ENCODE assay signal across 22 cellular contexts in genomic region chr11:68479390-68479789, GRCh38.
"Had no signal": no experiment of that assay in that cellular context is flagged by ENCODE, and none has a peak within 500 bp of the region (broad histone marks: within the 10 kb centered on the region; RNA-seq: fewer than 3 reads in every experiment).

No MANE protein-coding gene starts in this region.

- H3K9me3 ChIP-seq: sigmoid colon, testis, upper lobe of left lung had no signal

- H3K27ac ChIP-seq: epithelial cell of prostate, testis, upper lobe of left lung had no signal

- ATAC-seq: activated CD8-positive, alpha-beta memory T cell treated with anti-CD3 and anti-CD28 coated beads, Interleukin-2, amount 10 ng/mL, durations not matched to agents 7 days and 5 days; activated CD8-positive, alpha-beta T cell treated with anti-CD3 and anti-CD28 coated beads for 36 hours; heart left ventricle; left cardiac atrium; stimulated activated naive B cell treated with anti-CD40 and anti-IgM and Interleukin-4, amounts not matched to agents 10 μg/mL and 1 μg/mL and 100 μg/mL, for 72 hours had no signal

- DNase-seq: activated B cell treated with CpG ODN at 0.5 μM for 24 hours; activated CD4-positive, alpha-beta T cell treated with anti-CD3 and anti-CD28 coated beads for 48 hours; activated CD8-positive, alpha-beta memory T cell treated with anti-CD3 and anti-CD28 coated beads, Interleukin-2, amount 10 ng/mL, durations not matched to agents 7 days and 5 days; activated CD8-positive, alpha-beta T cell treated with anti-CD3 and anti-CD28 coated beads for 36 hours; activated gamma-delta T cell treated with Interleukin-2 at 50 U/mL for 16 hours; activated naive CD8-positive, alpha-beta T cell treated with anti-CD3 and anti-CD28 coated beads for 36 hours; amniotic stem cell; heart left ventricle; islet precursor cell; left cardiac atrium; occipital lobe; sigmoid colon; stimulated activated CD4-positive, alpha-beta T cell treated with anti-CD3 and anti-CD28 coated beads, Interleukin-15, amount 100 ng/mL, for 24 hours; stimulated activated CD8-positive, alpha-beta memory T cell treated with anti-CD3 and anti-CD28 coated beads, Interleukin-4, amount 100 ng/mL, for 48 hours; stimulated activated naive B cell treated with anti-CD40 and anti-IgM and Interleukin-4, amounts not matched to agents 10 μg/mL and 1 μg/mL and 100 μg/mL, for 72 hours; T-helper 1 cell; T1000; testis; upper lobe of left lung had no signal

- H3K9me3 Mint-ChIP-seq: activated B cell treated with CpG ODN at 0.5 μM for 24 hours had no signal

- H3K27ac Mint-ChIP-seq: activated B cell treated with CpG ODN at 0.5 μM for 24 hours; activated CD8-positive, alpha-beta memory T cell treated with anti-CD3 and anti-CD28 coated beads, Interleukin-2, amount 10 ng/mL, durations not matched to agents 7 days and 5 days; activated CD8-positive, alpha-beta T cell treated with anti-CD3 and anti-CD28 coated beads for 36 hours; activated naive CD8-positive, alpha-beta T cell treated with anti-CD3 and anti-CD28 coated beads for 36 hours; stimulated activated naive B cell treated with anti-CD40 and anti-IgM and Interleukin-4, amounts not matched to agents 10 μg/mL and 1 μg/mL and 100 μg/mL, for 72 hours had no signal

- H3K4me3 Mint-ChIP-seq: activated B cell treated with CpG ODN at 0.5 μM for 24 hours; activated CD8-positive, alpha-beta memory T cell treated with anti-CD3 and anti-CD28 coated beads, Interleukin-2, amount 10 ng/mL, durations not matched to agents 7 days and 5 days; activated CD8-positive, alpha-beta T cell treated with anti-CD3 and anti-CD28 coated beads for 36 hours; activated naive CD8-positive, alpha-beta T cell treated with anti-CD3 and anti-CD28 coated beads for 36 hours; neural crest cell; stimulated activated naive B cell treated with anti-CD40 and anti-IgM and Interleukin-4, amounts not matched to agents 10 μg/mL and 1 μg/mL and 100 μg/mL, for 72 hours had no signal

- H3K27me3 Mint-ChIP-seq: activated B cell treated with CpG ODN at 0.5 μM for 24 hours; activated CD8-positive, alpha-beta memory T cell treated with anti-CD3 and anti-CD28 coated beads, Interleukin-2, amount 10 ng/mL, durations not matched to agents 7 days and 5 days; activated CD8-positive, alpha-beta T cell treated with anti-CD3 and anti-CD28 coated beads for 36 hours; activated naive CD8-positive, alpha-beta T cell treated with anti-CD3 and anti-CD28 coated beads for 36 hours; stimulated activated naive B cell treated with anti-CD40 and anti-IgM and Interleukin-4, amounts not matched to agents 10 μg/mL and 1 μg/mL and 100 μg/mL, for 72 hours had no signal

- H3K4me3 ChIP-seq: heart left ventricle, sigmoid colon, smooth muscle cell, testis, upper lobe of left lung had no signal

- H3K36me3 ChIP-seq: sigmoid colon had no signal

- H3K27me3 ChIP-seq: heart left ventricle, sigmoid colon, testis, upper lobe of left lung had no signal
